9 cellular contexts compared by ENCODE assay signal in genomic region chr6:11196511-11197174, GRCh38. TPM values are rescaled to one million over a fixed set of nuclear protein-coding genes. Genes with fewer than 3 reads are reported as not detected.
DNase-seq lines count a peak whose midpoint lies in the region; ATAC-seq, FAIRE-seq and TF ChIP-seq lines count a peak whose summit lies in the region.
"Had no signal": no experiment of that assay in that cellular context is flagged by ENCODE, and none has a peak within 500 bp of the region (broad histone marks: within the 10 kb centered on the region; RNA-seq: fewer than 3 reads in every experiment).

No MANE protein-coding gene starts in this region.

- ATAC-seq in memory B cell (ENCODE audit: low read depth) (no peak), GM21381 (IDR thresholded peaks at IDR 0.05; ENCODE audit: unreplicated experiment) (no peak)

- no peak for TF ChIP-seq POLR2A in erythroblast (IDR thresholded peaks at IDR 0.05; ENCODE audit: low read length)

- intact Hi-C loops in cardiac septum (cut with DNase I), result no loop called here

- no peak for FAIRE-seq in urothelium cell line (lab: Jason Lieb, UNC)

- peak overlapping the region; percentile 68 for H3K27ac Mint-ChIP-seq in memory B cell

- H3K4me3 Mint-ChIP-seq in memory B cell, result no peak overlapping the region

- DNase-seq in right atrium auricular region (ENCODE audit: low spot score), result no peak
- no peak for DNase-seq in cardiac septum (ENCODE audit: low spot score)
- peak; percentile 93 for DNase-seq in astrocyte of the spinal cord (ENCODE audit: low read depth, low spot score)
- no peak for DNase-seq in memory B cell (ENCODE audit: low spot score in 2 of 2)
- DNase-seq in urothelium cell line (ENCODE audit: low spot score), result peak; percentile 49
- DNase-seq in erythroblast (lab: John Stamatoyannopoulos, UW), result no peak
- no peak for DNase-seq in NCI-H2081 (lab: John Stamatoyannopoulos, UW)

- no peaks in the 10 kb centered on the region for H3K9me3 ChIP-seq in right atrium auricular region
- H3K9me3 ChIP-seq: HAP-1 had no signal

- H3K4me3 ChIP-seq in right atrium auricular region (no peak overlapping the region), astrocyte of the spinal cord (ENCODE audit: low read depth, low read length) (peak overlapping the region; percentile 5)
- H3K4me3 ChIP-seq: HAP-1 had no signal

- no peaks in the 10 kb centered on the region for H3K27me3 ChIP-seq in right atrium auricular region

- TF ChIP-seq CTCF in right atrium auricular region (IDR thresholded peaks at IDR 0.05), result no peak
- TF ChIP-seq CTCF in astrocyte of the spinal cord (IDR thresholded peaks at IDR 0.05; ENCODE audit: low read depth, low read length), result no peak

- H3K27me3 Mint-ChIP-seq in memory B cell, result no peaks in the 10 kb centered on the region

- no peaks in the 10 kb centered on the region for H3K9me3 Mint-ChIP-seq in memory B cell

- H3K36me3 ChIP-seq in right atrium auricular region, result peaks cover 42% of the 10 kb centered on the region

- peaks cover 8% of the 10 kb centered on the region for H3K4me1 Mint-ChIP-seq in memory B cell

- peaks cover 41% of the 10 kb centered on the region for H3K36me3 Mint-ChIP-seq in memory B cell

- peaks cover 0 to 58% of the 10 kb centered on the region in 2 donors for H3K4me1 ChIP-seq in right atrium auricular region

- in situ Hi-C loops in astrocyte of the spinal cord (cut with HindIII; ENCODE audit: low sequenced_read_pairs), result no loop called here

- peak overlapping the region; percentile 50 to 62 for H3K27ac ChIP-seq in right atrium auricular region

RNA-seq across cellular contexts. Expression of gene NEDD9, which starts 35.8 kb away (rescaled TPM):
- total RNA-seq in right atrium auricular region (10 to 100 TPM; 47.3 to 56.2 TPM), cardiac septum (14.1 TPM)

Comparison
In these comparisons a context has a peak if more than half of its experiments do, and no peak if none do; other contexts are left out.
1. DNase-seq: peak in astrocyte of the spinal cord (single experiment) and urothelium cell line (single experiment); none in right atrium auricular region (single experiment), cardiac septum (single experiment), memory B cell (0 of 2), erythroblast (0 of 2) and NCI-H2081 (0 of 2).